Comparison of ENCODE assay signal across 1 cellular context in the genomic region with DNA sequence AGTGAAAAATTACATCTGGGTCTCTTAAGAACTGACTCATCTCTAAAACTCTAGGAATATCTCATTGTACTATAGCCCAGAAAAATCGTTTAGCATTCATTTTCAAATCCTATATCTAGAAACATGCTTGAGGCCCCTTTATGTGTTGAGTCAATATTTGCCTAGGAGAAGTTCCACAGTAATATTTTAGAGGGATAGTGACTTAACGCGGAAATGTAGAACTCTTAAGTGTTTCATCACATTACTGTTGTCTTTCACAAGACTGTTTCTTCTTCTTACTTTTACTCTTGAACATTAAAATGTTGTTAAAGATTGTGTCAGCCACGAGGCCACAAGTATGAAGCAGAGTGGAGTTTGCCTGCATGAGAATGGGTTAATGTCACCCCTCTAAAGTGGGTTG.
TF ChIP-seq lines count a peak whose summit lies in the region.

No MANE protein-coding gene starts in this region.

TF ChIP-seq in IMR-90, 13 proteins besides CTCF, POLR2A, EP300 and RAD21 (continued from another document):
- no peak for TF ChIP-seq RFX5 (IDR thresholded peaks at IDR 0.05; ENCODE audit: low read depth, low read length)
- TF ChIP-seq FOS (IDR thresholded peaks at IDR 0.05; ENCODE audit: low read depth, low read length): no peak
- no peak for TF ChIP-seq NFE2L2 (IDR thresholded peaks at IDR 0.05; ENCODE audit: low read depth, low read length)
- TF ChIP-seq CHD1 (IDR thresholded peaks at IDR 0.05; ENCODE audit: low read depth, low read length): no peak
- TF ChIP-seq RCOR1 (IDR thresholded peaks at IDR 0.05; ENCODE audit: insufficient replicate concordance, low read length): no peak
- TF ChIP-seq MAZ (IDR thresholded peaks at IDR 0.05; ENCODE audit: borderline replicate concordance, low read depth, low read length): no peak
- no peak for TF ChIP-seq MXI1 (IDR thresholded peaks at IDR 0.05; ENCODE audit: borderline replicate concordance, low read depth, low read length)
- TF ChIP-seq CEBPB (IDR thresholded peaks at IDR 0.05; ENCODE audit: low read depth, low read length): no peak
- no peak for TF ChIP-seq MAFK (IDR thresholded peaks at IDR 0.05; ENCODE audit: low read depth, low read length)
